In the genomic region with DNA sequence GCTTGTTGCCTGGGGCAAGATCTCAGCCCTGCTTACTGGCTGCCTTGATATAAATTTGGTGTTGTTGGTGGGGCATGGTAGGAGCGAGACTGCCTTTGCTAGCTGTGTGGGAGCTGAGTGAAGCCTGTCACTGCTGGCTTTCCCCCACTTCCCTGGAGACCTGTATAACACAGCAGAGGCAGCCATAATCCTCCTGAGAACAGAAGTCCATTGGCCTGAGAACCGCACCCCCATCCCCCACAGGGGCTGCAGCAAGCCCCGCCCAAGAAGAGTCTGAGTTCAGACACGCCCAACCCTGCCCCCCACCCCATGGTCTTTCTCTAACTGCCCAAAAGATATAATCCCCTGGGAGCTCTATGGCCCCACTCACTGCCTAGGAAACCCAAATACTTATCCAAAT, we compare ENCODE assay signal across 23 cellular contexts. TPM values are rescaled to one million over a fixed set of nuclear protein-coding genes. Genes with fewer than 3 reads are reported as not detected.
DNase-seq lines count a peak whose midpoint lies in the region; TF ChIP-seq lines count a peak whose summit lies in the region.
"Had no signal": no experiment of that assay in that cellular context is flagged by ENCODE, and none has a peak within 500 bp of the region (broad histone marks: within the 10 kb centered on the region; RNA-seq: fewer than 3 reads in every experiment).

No MANE protein-coding gene starts in this region.

- no peak overlapping the region for H3K4me3 ChIP-seq in A673 (ENCODE audit: low read depth, low read length, poor library complexity, severe bottlenecking)
- H3K4me3 ChIP-seq in HEK293 (ENCODE audit: low read depth, low read length) = no peak overlapping the region
- H3K4me3 ChIP-seq in NT2/D1 (ENCODE audit: insufficient read length, low read depth) = no peak overlapping the region
- H3K4me3 ChIP-seq: GM23248, MG63, SJSA1 had no signal

- no peaks in the 10 kb centered on the region for H3K36me3 Mint-ChIP-seq in endothelial cell (ENCODE audit: low read depth, unreplicated experiment)

- no peak overlapping the region for H3K9ac ChIP-seq in NT2/D1 (ENCODE audit: insufficient read length, low read depth)
- H3K9ac ChIP-seq: GM23248 had no signal

- H3K27ac ChIP-seq in A673 (ENCODE audit: low read depth, low read length, poor library complexity, severe bottlenecking) (no peak overlapping the region), HEK293 (ENCODE audit: extremely low read depth, low read depth, low read length) (no peak overlapping the region)
- H3K27ac ChIP-seq: 22Rv1, C4-2B, GM23248, SJSA1 had no signal

- H3K36me3 ChIP-seq in A673 (ENCODE audit: insufficient read depth, low read length, poor library complexity, severe bottlenecking) (no peaks in the 10 kb centered on the region), HEK293 (ENCODE audit: control insufficient read depth in 2 of 2, insufficient read depth in 1 of 2, low read length in 2 of 2) (no peaks in the 10 kb centered on the region), NT2/D1 (ENCODE audit: insufficient read depth, insufficient read length, low read length) (no peaks in the 10 kb centered on the region)
- H3K36me3 ChIP-seq: MG63, SJSA1 had no signal

- peak; percentile 27 for DNase-seq in A673 (ENCODE audit: low spot score)
- peak; percentile 43 for DNase-seq in NT2/D1 (ENCODE audit: low read depth, low spot score)
- peak; percentile 51 for DNase-seq in ecto neural progenitor cell (ENCODE audit: low spot score)
- no peak for DNase-seq in dermis blood vessel endothelial cell
- DNase-seq in endothelial cell (ENCODE audit: low spot score) = no peak
- no peak for DNase-seq in stimulated activated CD4-positive, alpha-beta T cell treated with anti-CD3 and anti-CD28 coated beads, Interleukin-2, amount 100 ng/mL, for 24 hours
- DNase-seq in stimulated activated naive CD4-positive, alpha-beta T cell (lab: John Stamatoyannopoulos, UW) = no peak
- DNase-seq: Calu3; CD8-positive, alpha-beta memory T cell; DMS153; GM23248; Kasumi-1; MG63; NCI-H1048; NCI-H1417 treated with DMSO at 0.1 percent for 48 hours; NCI-H187; NCI-H446; NCI-H526 had no signal

- POLR2A ChIA-PET in A673 (lab: Charles Lee; ENCODE audit: low non-redundant PET) (no interaction called here), HEK293 (lab: Yijun Ruan, JAX) (no interaction called here)

- H3K9me3 ChIP-seq in A673 (ENCODE audit: low read depth, low read length, poor library complexity, severe bottlenecking) (no peaks in the 10 kb centered on the region), HEK293 (ENCODE audit: control insufficient read depth, insufficient read depth, low read depth, low read length) (no peaks in the 10 kb centered on the region), NT2/D1 (ENCODE audit: insufficient read depth, low read length) (no peaks in the 10 kb centered on the region)
- H3K9me3 ChIP-seq: MG63, SJSA1 had no signal

- H3K4me1 Mint-ChIP-seq in endothelial cell (ENCODE audit: unreplicated experiment) = no peaks in the 10 kb centered on the region

- H3K27me3 ChIP-seq in A673 (replicated peaks; ENCODE audit: insufficient read depth, low read depth, low read length, poor library complexity) = no peaks in the 10 kb centered on the region
- no peaks in the 10 kb centered on the region for H3K27me3 ChIP-seq in NT2/D1 (ENCODE audit: insufficient read depth, insufficient read length)
- H3K27me3 ChIP-seq: MG63, SJSA1 had no signal

- H3K27me3 Mint-ChIP-seq in endothelial cell (ENCODE audit: unreplicated experiment) = peaks cover 2% of the 10 kb centered on the region
- H3K27me3 Mint-ChIP-seq: CD8-positive, alpha-beta memory T cell had no signal

- intact Hi-C loops in A673 (cut with micrococcal nuclease; ENCODE audit: unreplicated experiment) = no loop called here

- CTCF ChIA-PET in A673 (lab: Charles Lee) (no interaction called here), HEK293 (lab: Yijun Ruan, JAX) (no interaction called here)

- no peak overlapping the region for H3K4me3 Mint-ChIP-seq in endothelial cell (ENCODE audit: unreplicated experiment)
- H3K4me3 Mint-ChIP-seq: CD8-positive, alpha-beta memory T cell had no signal

- no peak overlapping the region for H3K27ac Mint-ChIP-seq in endothelial cell (ENCODE audit: unreplicated experiment)
- H3K27ac Mint-ChIP-seq: CD8-positive, alpha-beta memory T cell had no signal

- no TSS peak for BruUV-seq in A673 (replicated peaks; lab: Mats Ljungman, UMichigan)

- H3K9me3 Mint-ChIP-seq in endothelial cell (ENCODE audit: unreplicated experiment) = peaks cover 3% of the 10 kb centered on the region

- H3K4me1 ChIP-seq in A673 (ENCODE audit: insufficient read depth, low read length, poor library complexity, severe bottlenecking) (peaks cover 6% of the 10 kb centered on the region), HEK293 (ENCODE audit: control insufficient read depth, insufficient read depth, low read length) (no peaks in the 10 kb centered on the region), NT2/D1 (ENCODE audit: insufficient read depth, insufficient read length) (no peaks in the 10 kb centered on the region)

- TF ChIP-seq CTCF in A673 (conservative IDR thresholded peaks at IDR 0.05; ENCODE audit: low read depth, low read length) (no peak), HEK293 (tag by site-specific recombination; IDR thresholded peaks at IDR 0.05) (no peak), endothelial cell (IDR thresholded peaks at IDR 0.05; ENCODE audit: unreplicated experiment) (no peak)

TF ChIP-seq in HEK293, 187 proteins besides CTCF, POLR2A, EP300 and RAD21:
- no peak for TF ChIP-seq ZNF830 (tag by site-specific recombination; IDR thresholded peaks at IDR 0.05; ENCODE audit: low read depth)
- peak; percentile 61; the same call in 1 of the 2 replicates for TF ChIP-seq ZBTB20 (tag by site-specific recombination; IDR thresholded peaks at IDR 0.05)
- peak; percentile 21; the same call in 1 of the 2 replicates for TF ChIP-seq KLF1 (tag by site-specific recombination; IDR thresholded peaks at IDR 0.05)
- no peak for TF ChIP-seq ZNF707 (tag by site-specific recombination; IDR thresholded peaks at IDR 0.05)
- TF ChIP-seq ZNF341 (tag by site-specific recombination; IDR thresholded peaks at IDR 0.05; ENCODE audit: low read depth) = no peak
- TF ChIP-seq ZEB2 (tag by site-specific recombination; IDR thresholded peaks at IDR 0.05) = no peak
TF ChIP-seq in HEK293: peak in this region for 2.

RNA-seq across cellular contexts. Expression of gene ARHGAP42, which starts 39.2 kb away (rescaled TPM):
- total RNA-seq in A673 (2021) = 8.0 and 8.3 TPM in 2 replicates
- total RNA-seq in dermis blood vessel endothelial cell = 6.0 and 13.4 TPM in 2 replicates
- total RNA-seq in endothelial cell (ENCODE audit: unreplicated experiment) = 19.1 TPM
- total RNA-seq: OCI-LY7 had no signal

Comparison
In these comparisons a context has a peak if more than half of its experiments do, and no peak if none do; other contexts are left out.
1. DNase-seq: peak in A673 (single experiment), NT2/D1 (single experiment) and ecto neural progenitor cell (single experiment); none in dermis blood vessel endothelial cell (single experiment), endothelial cell (single experiment), stimulated activated CD4-positive, alpha-beta T cell treated with anti-CD3 and anti-CD28 coated beads, Interleukin-2, amount 100 ng/mL, for 24 hours (0 of 2) and stimulated activated naive CD4-positive, alpha-beta T cell (0 of 6).